ENCODE assay signal across 16 cellular contexts in genomic region chr1:95850798-95851197, GRCh38.
"Had no signal": no experiment of that assay in that cellular context is flagged by ENCODE, and none has a peak within 500 bp of the region (broad histone marks: within the 10 kb centered on the region; RNA-seq: fewer than 3 reads in every experiment).

No MANE protein-coding gene starts in this region.

- DNase-seq: cortex of kidney; dorsolateral prefrontal cortex; effector CD8-positive, alpha-beta T cell; left colon; mucosa of descending colon; naive thymus-derived CD8-positive, alpha-beta T cell; ovary; right cardiac atrium; stimulated activated CD4-positive, alpha-beta T cell treated with anti-CD3 and anti-CD28 coated beads, Interleukin-2, amount 100 ng/mL, for 48 hours; stimulated activated naive CD4-positive, alpha-beta T cell treated with Interleukin-2 at 50 U/mL for 16 hours; trophoblast cell; uterus had no signal

- H3K36me3 ChIP-seq: esophagus muscularis mucosa, ovary, uterus had no signal

- H3K27me3 ChIP-seq: dorsolateral prefrontal cortex, esophagus muscularis mucosa, ovary, uterus had no signal

- ATAC-seq: left colon; mucosa of descending colon; naive thymus-derived CD8-positive, alpha-beta T cell; right cardiac atrium had no signal

- H3K9me3 ChIP-seq: esophagus muscularis mucosa, ovary, uterus had no signal

- FAIRE-seq: endometrium had no signal

- H3K4me2 ChIP-seq: smooth muscle cell had no signal

- H3K4me1 ChIP-seq: esophagus muscularis mucosa, uterus had no signal

- H3K4me3 ChIP-seq: dorsolateral prefrontal cortex, esophagus muscularis mucosa, mucosa of descending colon, ovary, smooth muscle cell, uterus had no signal

- H3K27ac ChIP-seq: dorsolateral prefrontal cortex, epithelial cell of prostate, esophagus muscularis mucosa, ovary, uterus had no signal
